21 cellular contexts compared by ENCODE assay signal in the genomic region with DNA sequence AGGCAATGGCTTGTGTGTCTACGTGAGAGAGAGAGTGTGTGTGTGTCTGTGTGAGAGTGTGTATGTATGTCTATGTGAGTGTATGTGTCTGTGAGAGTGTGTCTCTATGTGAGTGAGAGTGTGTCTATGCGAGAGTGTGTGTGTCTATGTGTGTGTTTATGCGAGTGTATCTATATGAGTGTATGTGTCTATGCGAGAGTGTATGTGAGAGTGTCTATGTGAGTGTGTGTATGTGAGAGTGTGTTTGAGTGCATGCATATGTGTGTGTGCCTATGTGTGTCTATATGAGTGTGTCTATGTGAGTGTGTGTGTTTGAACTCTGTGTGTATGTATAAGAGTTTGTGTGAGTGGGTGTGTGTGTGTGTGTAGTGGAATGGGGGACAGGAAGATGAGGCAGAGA. TPM values are rescaled to one million over a fixed set of nuclear protein-coding genes. Genes with fewer than 3 reads are reported as not detected.
"Had no signal": no experiment of that assay in that cellular context is flagged by ENCODE, and none has a peak within 500 bp of the region (broad histone marks: within the 10 kb centered on the region; RNA-seq: fewer than 3 reads in every experiment).

No MANE protein-coding gene starts in this region.

- H3K9me3 ChIP-seq: breast epithelium, heart left ventricle, thyroid gland, vagina had no signal

- H3K4me1 ChIP-seq: breast epithelium had no signal

- DNase-seq: activated CD4-positive, alpha-beta T cell treated with anti-CD3 and anti-CD28 coated beads, Interleukin-2, amount 10 ng/mL, durations not matched to agents 24 days and 14 days; activated CD4-positive, CD25-positive, alpha-beta regulatory T cell; activated naive CD4-positive, alpha-beta T cell treated with Interleukin-2 at 50 U/mL for 16 hours; activated T-cell treated with anti-CD3 and anti-CD28 coated beads for 4 hours; aorta; endodermal cell; heart left ventricle; mesendoderm; stimulated activated CD4-positive, alpha-beta T cell treated with anti-CD3 and anti-CD28 coated beads, Interleukin-1b, Interleukin-23, amount 100 ng/mL, for 48 hours; thyroid gland had no signal

- H3K27ac ChIP-seq: breast epithelium, thyroid gland, vagina had no signal

- H3K36me3 ChIP-seq: breast epithelium, heart left ventricle, thyroid gland, vagina had no signal

- H3K4me3 ChIP-seq: breast epithelium, heart left ventricle, thyroid gland, vagina had no signal

- H3K9me3 Mint-ChIP-seq: activated CD4-positive, alpha-beta T cell treated with anti-CD3 and anti-CD28 coated beads, Interleukin-2, amount 10 ng/mL, durations not matched to agents 24 days and 14 days; endodermal cell; immature natural killer cell had no signal

- H3K4me1 Mint-ChIP-seq: endodermal cell had no signal

- H3K4me3 Mint-ChIP-seq: endodermal cell, immature natural killer cell had no signal

- H3K27ac Mint-ChIP-seq: endodermal cell, immature natural killer cell had no signal

- H3K36me3 Mint-ChIP-seq: immature natural killer cell had no signal

- H3K27me3 ChIP-seq: breast epithelium, heart left ventricle, thyroid gland, vagina had no signal

RNA-seq across cellular contexts. Expression of gene GNLY, which starts 9.8 kb away (rescaled TPM):
- total RNA-seq: chondrocyte, dermis microvascular lymphatic vessel endothelial cell, endodermal cell, epithelial cell of proximal tubule, frontal cortex, osteocyte had no signal

RNA-seq across cellular contexts. Expression of gene SFTPB, which starts 16.4 kb away (rescaled TPM):
- total RNA-seq: activated CD4-positive, alpha-beta T cell treated with anti-CD3 and anti-CD28 coated beads, Interleukin-2, amount 10 ng/mL, durations not matched to agents 24 days and 14 days; activated CD8-positive, alpha-beta memory T cell treated with anti-CD3 and anti-CD28 coated beads for 36 hours; chondrocyte; dermis microvascular lymphatic vessel endothelial cell; endodermal cell; epithelial cell of proximal tubule; frontal cortex; lower leg skin; osteocyte; T-helper 2 cell treated with Interferon-gamma antibody and Interleukin-4, amounts not matched to agents 100 ng/mL and 5 ng/mL, for 36 hours; vagina had no signal
